Comparison of ENCODE assay signal across 29 cellular contexts in genomic region chr12:87234898-87235297, GRCh38.
"Had no signal": no experiment of that assay in that cellular context is flagged by ENCODE, and none has a peak within 500 bp of the region (broad histone marks: within the 10 kb centered on the region; RNA-seq: fewer than 3 reads in every experiment).

No MANE protein-coding gene starts in this region.

- H3K27me3 ChIP-seq: hepatocyte, neutrophil, ovary, stomach, testis, thyroid gland, transverse colon, upper lobe of left lung, vagina had no signal

- H2AFZ ChIP-seq: hepatocyte had no signal

- ATAC-seq: mucosa of descending colon; naive thymus-derived CD4-positive, alpha-beta T cell; natural killer cell treated with Interleukin-12 subunit alpha and Interleukin-12 subunit beta and Interleukin-15 and Interleukin-18, amount 100 ng/mL, for 72 hours; right cardiac atrium; sciatic nerve; stimulated activated naive B cell treated with anti-CD40 and anti-IgM and Interleukin-4, amounts not matched to agents 10 μg/mL and 1 μg/mL and 100 μg/mL, for 72 hours; stimulated activated naive CD8-positive, alpha-beta T cell treated with anti-CD3 and anti-CD28 coated beads, Interleukin-15, Interleukin-2, amounts not matched to agents 100 U/mL and 50 U/mL, for 24 hours had no signal

- H3K36me3 Mint-ChIP-seq: memory B cell; naive thymus-derived CD4-positive, alpha-beta T cell; natural killer cell treated with Interleukin-12 subunit alpha and Interleukin-12 subunit beta and Interleukin-15 and Interleukin-18, amount 100 ng/mL, for 72 hours; stimulated activated naive B cell treated with anti-CD40 and anti-IgM and Interleukin-4, amounts not matched to agents 10 μg/mL and 1 μg/mL and 100 μg/mL, for 72 hours had no signal

- H3K4me1 Mint-ChIP-seq: memory B cell; naive thymus-derived CD4-positive, alpha-beta T cell; neural crest cell; stimulated activated naive B cell treated with anti-CD40 and anti-IgM and Interleukin-4, amounts not matched to agents 10 μg/mL and 1 μg/mL and 100 μg/mL, for 72 hours had no signal

- H3K4me3 ChIP-seq: hepatocyte, left ventricle myocardium inferior, lung, mucosa of descending colon, ovary, skin epidermis, stomach, testis, thyroid gland, transverse colon, upper lobe of left lung, vagina had no signal

- H3K27me3 Mint-ChIP-seq: memory B cell; naive thymus-derived CD4-positive, alpha-beta T cell; natural killer cell treated with Interleukin-12 subunit alpha and Interleukin-12 subunit beta and Interleukin-15 and Interleukin-18, amount 100 ng/mL, for 72 hours; progenitor cell of endocrine pancreas; stimulated activated naive B cell treated with anti-CD40 and anti-IgM and Interleukin-4, amounts not matched to agents 10 μg/mL and 1 μg/mL and 100 μg/mL, for 72 hours had no signal

- H3K79me2 ChIP-seq: hepatocyte had no signal

- H3K36me3 ChIP-seq: left ventricle myocardium inferior, neutrophil, ovary, stomach, thyroid gland, transverse colon, upper lobe of left lung, vagina had no signal

- DNase-seq: islet precursor cell; left ventricle myocardium inferior; midbrain; mucosa of descending colon; naive thymus-derived CD4-positive, alpha-beta T cell; occipital lobe; ovary; right cardiac atrium; stimulated activated CD4-positive, alpha-beta T cell treated with anti-CD3 and anti-CD28 coated beads, Interleukin-12 subunit alpha, Interleukin-12 subunit beta, amount 100 ng/mL, for 4 hours; stimulated activated CD4-positive, alpha-beta T cell treated with anti-CD3 and anti-CD28 coated beads, Interleukin-15, amount 100 ng/mL, for 24 hours; stimulated activated CD4-positive, alpha-beta T cell treated with anti-CD3 and anti-CD28 coated beads, Interleukin-2, amount 100 ng/mL, for 24 hours; stimulated activated CD4-positive, alpha-beta T cell treated with anti-CD3 and anti-CD28 coated beads, Interleukin-4, amount 100 ng/mL, for 1 hour; stimulated activated naive B cell treated with anti-CD40 and anti-IgM and Interleukin-4, amounts not matched to agents 10 μg/mL and 1 μg/mL and 100 μg/mL, for 72 hours; stimulated activated naive CD8-positive, alpha-beta T cell treated with anti-CD3 and anti-CD28 coated beads, Interleukin-15, Interleukin-2, amounts not matched to agents 100 U/mL and 50 U/mL, for 24 hours; stomach; testis; thyroid gland; transverse colon; upper lobe of left lung had no signal

- H3K4me3 Mint-ChIP-seq: memory B cell; naive thymus-derived CD4-positive, alpha-beta T cell; natural killer cell treated with Interleukin-12 subunit alpha and Interleukin-12 subunit beta and Interleukin-15 and Interleukin-18, amount 100 ng/mL, for 72 hours; neural crest cell; stimulated activated naive B cell treated with anti-CD40 and anti-IgM and Interleukin-4, amounts not matched to agents 10 μg/mL and 1 μg/mL and 100 μg/mL, for 72 hours had no signal

- H3K27ac ChIP-seq: hepatocyte, left ventricle myocardium inferior, neutrophil, ovary, skin epidermis, stomach, testis, thyroid gland, transverse colon, upper lobe of left lung, vagina had no signal

- H3K4me1 ChIP-seq: left ventricle myocardium inferior, stomach, testis, thyroid gland, transverse colon, upper lobe of left lung, vagina had no signal

- H3K9me3 ChIP-seq: left ventricle myocardium inferior, mucosa of descending colon, neutrophil, ovary, stomach, testis, thyroid gland, transverse colon, upper lobe of left lung, vagina had no signal

- H3K27ac Mint-ChIP-seq: memory B cell; naive thymus-derived CD4-positive, alpha-beta T cell; natural killer cell treated with Interleukin-12 subunit alpha and Interleukin-12 subunit beta and Interleukin-15 and Interleukin-18, amount 100 ng/mL, for 72 hours; progenitor cell of endocrine pancreas; stimulated activated naive B cell treated with anti-CD40 and anti-IgM and Interleukin-4, amounts not matched to agents 10 μg/mL and 1 μg/mL and 100 μg/mL, for 72 hours had no signal

- H3K9me3 Mint-ChIP-seq: memory B cell; stimulated activated naive B cell treated with anti-CD40 and anti-IgM and Interleukin-4, amounts not matched to agents 10 μg/mL and 1 μg/mL and 100 μg/mL, for 72 hours had no signal

- H3K4me2 ChIP-seq: hepatocyte had no signal
